ENCODE assay signal across 23 cellular contexts in the genomic region with DNA sequence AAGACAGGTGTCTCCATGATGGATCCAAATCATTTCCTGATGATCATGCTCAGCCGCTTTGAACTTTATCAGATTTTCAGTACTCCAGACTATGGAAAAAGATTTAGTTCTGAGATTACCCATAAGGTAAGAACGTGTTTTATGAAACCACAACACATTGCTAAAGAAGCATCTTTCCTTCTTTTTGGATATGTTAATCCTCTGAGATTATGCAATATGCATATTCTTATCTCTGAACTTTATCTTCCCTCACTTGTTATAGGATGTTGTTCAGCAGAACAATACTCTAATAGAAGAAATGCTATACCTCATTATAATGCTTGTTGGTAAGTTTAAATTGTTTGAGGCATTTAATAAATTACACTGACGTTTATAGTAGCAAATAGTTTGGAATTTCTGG.
DNase-seq lines count a peak whose midpoint lies in the region; ATAC-seq, FAIRE-seq and TF ChIP-seq lines count a peak whose summit lies in the region.
"Had no signal": no experiment of that assay in that cellular context is flagged by ENCODE, and none has a peak within 500 bp of the region (broad histone marks: within the 10 kb centered on the region; RNA-seq: fewer than 3 reads in every experiment).

No MANE protein-coding gene starts in this region.

- intact Hi-C loops in CD4-positive, alpha-beta memory T cell (cut with micrococcal nuclease) = no loop called here
- intact Hi-C loops in Caco-2 (cut with micrococcal nuclease; ENCODE audit: unreplicated experiment) = no loop called here

- peaks cover 49% of the 10 kb centered on the region for H3K36me3 ChIP-seq in CD4-positive, alpha-beta memory T cell (ENCODE audit: insufficient read depth, low read length)
- H3K36me3 ChIP-seq in Caco-2 (ENCODE audit: control insufficient read depth, insufficient read depth, low read length) = no peaks in the 10 kb centered on the region; the same call in 1 of the 2 replicates

- H3K27me3 ChIP-seq in CD4-positive, alpha-beta memory T cell (ENCODE audit: insufficient read depth, low read length) = no peaks in the 10 kb centered on the region
- H3K27me3 ChIP-seq in Caco-2 (replicated peaks; ENCODE audit: control insufficient read depth, insufficient read depth, low read length) = no peaks in the 10 kb centered on the region

- no peaks in the 10 kb centered on the region for H3K9me3 ChIP-seq in CD4-positive, alpha-beta memory T cell (ENCODE audit: control insufficient read depth in 1 of 2, low read length in 2 of 2)
- H3K9me3 ChIP-seq in Caco-2 = no peaks in the 10 kb centered on the region

- TF ChIP-seq CTCF in progenitor cell of endocrine pancreas (IDR thresholded peaks at IDR 0.05; ENCODE audit: unreplicated experiment) (no peak), Caco-2 (IDR thresholded peaks at IDR 0.05; ENCODE audit: insufficient read depth in 1 of 2, low read depth in 1 of 2, low read length in 1 of 2, severe bottlenecking in 1 of 2, unreplicated experiment in 1 of 2) (no peak)

- DNase-seq in CD4-positive, alpha-beta memory T cell = no peak
- DNase-seq in GM12892 (ENCODE audit: insufficient read length) (no peak), progenitor cell of endocrine pancreas (ENCODE audit: low spot score, unreplicated experiment) (no peak), NCI-H1105 (lab: John Stamatoyannopoulos, UW) (no peak), Caco-2 (no peak)
- DNase-seq: ACHN; CD4-positive, alpha-beta T cell; DMS 273 treated with DMSO at 0.1 percent for 48 hours; DMS53; DND-41; EL; GOT3; H7; HFFc6; KG1 had no signal

- peaks cover 52 to 53% of the 10 kb centered on the region in 2 donors for H3K36me3 Mint-ChIP-seq in CD4-positive, alpha-beta memory T cell
- peaks cover 82% of the 10 kb centered on the region for H3K36me3 Mint-ChIP-seq in activated T-helper 17 cell treated with anti-CD3 and anti-CD28 coated beads, Interleukin-2, amount 50 U/mL, for 72 hours (ENCODE audit: low read depth)
- H3K36me3 Mint-ChIP-seq in progenitor cell of endocrine pancreas (ENCODE audit: insufficient read depth) (peaks cover 22% of the 10 kb centered on the region), Caco-2 (ENCODE audit: insufficient read depth, unreplicated experiment) (peaks cover 28% of the 10 kb centered on the region)

- peak overlapping the region in 4 of 7 donors; percentile 10 to 23 (median 19) for H3K27ac Mint-ChIP-seq in CD4-positive, alpha-beta memory T cell
- peak overlapping the region; percentile 15 for H3K27ac Mint-ChIP-seq in activated T-helper 17 cell treated with anti-CD3 and anti-CD28 coated beads, Interleukin-2, amount 50 U/mL, for 72 hours
- H3K27ac Mint-ChIP-seq in progenitor cell of endocrine pancreas (peak overlapping the region; percentile 73), Caco-2 (ENCODE audit: unreplicated experiment) (no peak overlapping the region)
- H3K27ac Mint-ChIP-seq: CD4-positive, alpha-beta T cell; HFFc6 had no signal

- POLR2A ChIA-PET in CD4-positive, alpha-beta memory T cell (lab: Charles Lee; ENCODE audit: partially characterized antibody) = no interaction called here
- POLR2A ChIA-PET in Caco-2 (lab: Charles Lee) = no interaction called here

- CTCF ChIA-PET in CD4-positive, alpha-beta memory T cell (lab: Charles Lee; ENCODE audit: partially characterized antibody) = no interaction called here
- CTCF ChIA-PET in Caco-2 (lab: Charles Lee) = no interaction called here

- H3K4me1 Mint-ChIP-seq in CD4-positive, alpha-beta memory T cell = no peaks in the 10 kb centered on the region
- H3K4me1 Mint-ChIP-seq in activated T-helper 17 cell treated with anti-CD3 and anti-CD28 coated beads, Interleukin-2, amount 50 U/mL, for 72 hours = no peaks in the 10 kb centered on the region
- H3K4me1 Mint-ChIP-seq in progenitor cell of endocrine pancreas (ENCODE audit: low read depth) = no peaks in the 10 kb centered on the region
- H3K4me1 Mint-ChIP-seq in Caco-2 (ENCODE audit: low read depth, unreplicated experiment) = no peaks in the 10 kb centered on the region
- H3K4me1 Mint-ChIP-seq: IgD-negative memory B cell had no signal

- no peak overlapping the region for H3K27ac ChIP-seq in CD4-positive, alpha-beta memory T cell (ENCODE audit: low read depth, low read length)
- H3K27ac ChIP-seq: C4-2B, HL-60 had no signal

- H3K4me1 ChIP-seq in CD4-positive, alpha-beta memory T cell (ENCODE audit: insufficient read depth, low read length) = no peaks in the 10 kb centered on the region
- H3K4me1 ChIP-seq in Caco-2 = no peaks in the 10 kb centered on the region

- no peaks in the 10 kb centered on the region for H3K27me3 Mint-ChIP-seq in CD4-positive, alpha-beta memory T cell
- no peaks in the 10 kb centered on the region for H3K27me3 Mint-ChIP-seq in activated T-helper 17 cell treated with anti-CD3 and anti-CD28 coated beads, Interleukin-2, amount 50 U/mL, for 72 hours
- no peaks in the 10 kb centered on the region for H3K27me3 Mint-ChIP-seq in progenitor cell of endocrine pancreas
- no peaks in the 10 kb centered on the region for H3K27me3 Mint-ChIP-seq in Caco-2 (ENCODE audit: insufficient read depth, unreplicated experiment)
- H3K27me3 Mint-ChIP-seq: CD4-positive, alpha-beta T cell; IgD-negative memory B cell had no signal

- H3K4me3 ChIP-seq in CD4-positive, alpha-beta memory T cell (ENCODE audit: low read length in 2 of 2) = no peak overlapping the region
- no peak overlapping the region for H3K4me3 ChIP-seq in Caco-2 (ENCODE audit: low read depth, low read length)
- H3K4me3 ChIP-seq: GM12878 had no signal

- no peak overlapping the region for H3K4me3 Mint-ChIP-seq in CD4-positive, alpha-beta memory T cell
- no peak overlapping the region for H3K4me3 Mint-ChIP-seq in activated T-helper 17 cell treated with anti-CD3 and anti-CD28 coated beads, Interleukin-2, amount 50 U/mL, for 72 hours
- H3K4me3 Mint-ChIP-seq in progenitor cell of endocrine pancreas (ENCODE audit: low read depth) = no peak overlapping the region
- H3K4me3 Mint-ChIP-seq in Caco-2 (ENCODE audit: unreplicated experiment) = no peak overlapping the region
- H3K4me3 Mint-ChIP-seq: CD4-positive, alpha-beta T cell; HFFc6; IgD-negative memory B cell had no signal

- H3K9me3 Mint-ChIP-seq in CD4-positive, alpha-beta memory T cell = no peaks in the 10 kb centered on the region
- no peaks in the 10 kb centered on the region for H3K9me3 Mint-ChIP-seq in activated T-helper 17 cell treated with anti-CD3 and anti-CD28 coated beads, Interleukin-2, amount 50 U/mL, for 72 hours
- H3K9me3 Mint-ChIP-seq in progenitor cell of endocrine pancreas (ENCODE audit: low read depth) (no peaks in the 10 kb centered on the region), Caco-2 (ENCODE audit: unreplicated experiment) (no peaks in the 10 kb centered on the region)
- H3K9me3 Mint-ChIP-seq: CD4-positive, alpha-beta T cell; HFFc6; IgD-negative memory B cell had no signal

- no peak for TF ChIP-seq POLR2A in GM12892 (IDR thresholded peaks at IDR 0.05; ENCODE audit: low read depth, low read length)

- BruUV-seq in Caco-2 (replicated peaks; lab: Mats Ljungman, UMichigan) = no TSS peak

- ATAC-seq in activated T-helper 17 cell treated with anti-CD3 and anti-CD28 coated beads, Interleukin-2, amount 50 U/mL, for 72 hours (replicated peaks) = no peak
- no peak for ATAC-seq in GM18858 (IDR thresholded peaks at IDR 0.05; ENCODE audit: unreplicated experiment)
- ATAC-seq: GM12878, HCT116 had no signal

- FAIRE-seq in GM12892 (lab: Jason Lieb, UNC) = peak; percentile 30
- FAIRE-seq: A204.1, GM12878 had no signal
